14 cellular contexts compared by ENCODE assay signal in genomic region chr19:3478409-3479176, GRCh38. TPM values are rescaled to one million over a fixed set of nuclear protein-coding genes. Genes with fewer than 3 reads are reported as not detected.
A peak's percentile ranks its signal among the peaks of the same experiment; 100 is the strongest.
DNase-seq lines count a peak whose midpoint lies in the region; ATAC-seq, FAIRE-seq and TF ChIP-seq lines count a peak whose summit lies in the region.
"Had no signal": no experiment of that assay in that cellular context is flagged by ENCODE, and none has a peak within 500 bp of the region (broad histone marks: within the 10 kb centered on the region; RNA-seq: fewer than 3 reads in every experiment).

No MANE protein-coding gene starts in this region.

- H3K36me3 ChIP-seq in DOHH2 (ENCODE audit: control insufficient read depth, low read length) (no peaks in the 10 kb centered on the region), iPS-15b (ENCODE audit: control insufficient read depth, insufficient read depth, low read length) (no peaks in the 10 kb centered on the region)

- H3K9me3 Mint-ChIP-seq in T-cell, result no peaks in the 10 kb centered on the region

- peaks cover 12% of the 10 kb centered on the region for H3F3A ChIP-seq in DOHH2 (ENCODE audit: control insufficient read depth, insufficient read depth)

- no peaks in the 10 kb centered on the region for H3K27me3 ChIP-seq in DOHH2 (ENCODE audit: control insufficient read depth, low read length)
- peaks cover 8% of the 10 kb centered on the region for H3K27me3 ChIP-seq in iPS-15b (ENCODE audit: control insufficient read depth, insufficient read depth, low read length)

- no peak for TF ChIP-seq POLR2A in A549 (IDR thresholded peaks at IDR 0.05; ENCODE audit: low read length)

- 0 out of 6 replicates have a peak overlapping the region, but pooled peaks of 1 of the 2 experiments have one; percentile 21 for H3K27ac ChIP-seq in A549
- H3K27ac ChIP-seq in DOHH2 (ENCODE audit: low read depth, low read length), result no peak overlapping the region
- H3K27ac ChIP-seq: parathyroid adenoma had no signal

- H3K4me3 ChIP-seq in A549, result no peak overlapping the region
- peak overlapping the region; percentile 52 for H3K4me3 ChIP-seq in DOHH2 (ENCODE audit: low read length)
- H3K4me3 ChIP-seq in iPS-15b (ENCODE audit: low read depth, low read length), result peak overlapping the region; percentile 62
- H3K4me3 ChIP-seq: lung had no signal

- H3K4me1 ChIP-seq in A549 (peaks cover 8% of the 10 kb centered on the region; the same call in 2 of the 3 replicates), DOHH2 (ENCODE audit: control insufficient read depth, low read length) (peaks cover 42% of the 10 kb centered on the region), iPS-15b (ENCODE audit: control insufficient read depth, insufficient read depth, low read length) (peaks cover 2% of the 10 kb centered on the region)
- H3K4me1 ChIP-seq: parathyroid adenoma had no signal

- no peaks in the 10 kb centered on the region for H3K9me2 ChIP-seq in DOHH2 (replicated peaks; ENCODE audit: control insufficient read depth, low read length)

- H3K4me2 ChIP-seq in A549 (peak overlapping the region; percentile 64), DOHH2 (ENCODE audit: low read length) (peak overlapping the region; percentile 61)

- no peak overlapping the region for H3K9ac ChIP-seq in iPS-15b (ENCODE audit: low read depth, low read length)
- H3K9ac ChIP-seq: parathyroid adenoma had no signal

- H3K9me3 ChIP-seq in A549 (no peaks in the 10 kb centered on the region), DOHH2 (ENCODE audit: control insufficient read depth, insufficient read depth, low read length) (no peaks in the 10 kb centered on the region), iPS-15b (ENCODE audit: control insufficient read depth, insufficient read depth, low read length) (no peaks in the 10 kb centered on the region)

- no peaks in the 10 kb centered on the region for H4K20me1 ChIP-seq in DOHH2 (ENCODE audit: control insufficient read depth, insufficient read depth, low read depth, low read length)

- FAIRE-seq in A549 (lab: Jason Lieb, UNC), result no peak
- FAIRE-seq: frontal cortex had no signal

- TF ChIP-seq CTCF in A549 (IDR thresholded peaks at IDR 0.05) (no peak), DOHH2 (IDR thresholded peaks at IDR 0.05; ENCODE audit: low read depth, low read length, poor library complexity, severe bottlenecking) (no peak), GM10248 (IDR thresholded peaks at IDR 0.05; ENCODE audit: control extremely low read depth, extremely low read depth, low read depth, missing control alignments) (no peak)

- no peak for TF ChIP-seq EP300 in A549 (IDR thresholded peaks at IDR 0.05)

- peak overlapping the region; percentile 60 to 69 (median 60) for H3K4me3 Mint-ChIP-seq in T-cell

- peaks cover 0 to 1% of the 10 kb centered on the region in 2 donors for H3K27me3 Mint-ChIP-seq in T-cell

- peaks cover 9 to 23% (median 13%) of the 10 kb centered on the region in 3 donors for H3K4me1 Mint-ChIP-seq in T-cell

- CTCF ChIA-PET in A549 (lab: Yijun Ruan, JAX), result interaction anchor here (0.6 to 2.0 kb wide), 5 partner anchors 50 to 183 kb away, joined by 3 to 7 read pairs (median 4); no protein-coding TSS in a partner anchor
- CTCF ChIA-PET in T-cell (lab: Charles Lee), result interaction anchor here in 1 of 2 donors (0.5 to 1.0 kb wide), 4 partner anchors 20 to 986 kb away, joined by 3 to 5 read pairs (median 4); partner anchors contain the start of gene DOHH
- CTCF ChIA-PET in GM10248 (lab: Yijun Ruan, JAX), result interaction anchor here (0.8 to 1.8 kb wide), 5 partner anchors 8 to 174 kb away, joined by 3 to 10 read pairs (median 3); no protein-coding TSS in a partner anchor

- POLR2A ChIA-PET in A549 (lab: Yijun Ruan, JAX) (no interaction called here), T-cell (lab: Charles Lee) (no interaction called here), GM10248 (lab: Yijun Ruan, JAX) (interaction anchor here (0.6 kb wide), 1 partner anchor 599 kb away, joined by 4 read pairs; no protein-coding TSS in a partner anchor)

- ATAC-seq in A549 (peak in 1 of 2 experiments; percentile 4; a peak in 2 of 6 replicates), T-cell (replicated peaks in 1 of 4) (peak; percentile 10 to 50 (median 30))

- no peak for TF ChIP-seq RAD21 in A549 (conservative IDR thresholded peaks at IDR 0.05 in 1 of 2, IDR thresholded peaks at IDR 0.05 in 1 of 2)

- 45% methylated on average over 13 of the region's 27 CpGs for WGBS in A549 (ENCODE audit: missing lambda C conversion rate)

- H3K27ac Mint-ChIP-seq in T-cell, result peak overlapping the region in 1 of 2 donors; percentile 70

- DNase-seq in A549 (ENCODE audit: low read depth in 1 of 2, low spot score in 1 of 2), result no peak
- peak in 5 of 34 experiments; percentile 7 to 22 (median 16) for DNase-seq in T-cell
- DNase-seq in SIG-M5 treated with dmso at 0.1 percent for 504 hours (lab: John Stamatoyannopoulos, UW; ENCODE audit: unreplicated experiment), result no peak
- no peak for DNase-seq in stimulated activated CD4-positive, alpha-beta T cell treated with anti-CD3 and anti-CD28 coated beads, Interleukin-4, amount 100 ng/mL, for 4 hours
- no peak for DNase-seq in glomerular visceral epithelial cell (ENCODE audit: extremely low spot score)
- no peak for DNase-seq in GM10248 (ENCODE audit: extremely low spot score)
- DNase-seq: aorta, NCI-H1105, SHP77 had no signal

- H3K79me2 ChIP-seq in DOHH2 (ENCODE audit: control insufficient read depth, low read length), result no peaks in the 10 kb centered on the region
- H3K79me2 ChIP-seq: parathyroid adenoma had no signal

- no peaks in the 10 kb centered on the region for H3K36me3 Mint-ChIP-seq in T-cell

TF ChIP-seq in A549, 52 proteins besides CTCF, POLR2A, EP300 and RAD21 (continues in another document):
- TF ChIP-seq FOSL2 (IDR thresholded peaks at IDR 0.05), result no peak
- no peak for TF ChIP-seq FOSL2 (CRISPR knock-in tag; IDR thresholded peaks at IDR 0.05)
- TF ChIP-seq MYC (IDR thresholded peaks at IDR 0.05; ENCODE audit: borderline replicate concordance, low read length), result no peak
- TF ChIP-seq E2F6 (IDR thresholded peaks at IDR 0.05; ENCODE audit: borderline replicate concordance, low read depth), result no peak
- no peak for TF ChIP-seq POLR2AphosphoS2 (conservative IDR thresholded peaks at IDR 0.05; ENCODE audit: low read length)
- TF ChIP-seq TFCP2L1 (CRISPR knock-in tag; IDR thresholded peaks at IDR 0.05), result no peak
- no peak for TF ChIP-seq ATOH8 (CRISPR knock-in tag; IDR thresholded peaks at IDR 0.05; ENCODE audit: low read depth)
- no peak for TF ChIP-seq TP53 (CRISPR knock-in tag; IDR thresholded peaks at IDR 0.05)
- no peak for TF ChIP-seq CEBPB (IDR thresholded peaks at IDR 0.05)
- no peak for TF ChIP-seq PBX3 (IDR thresholded peaks at IDR 0.05)
- TF ChIP-seq SMC3 (IDR thresholded peaks at IDR 0.05), result no peak

RNA-seq across cellular contexts. Expression of gene SMIM24, which starts 1.7 kb away (rescaled TPM):
- 1.1 and 1.2 TPM in 2 replicates for polyA plus RNA-seq in A549 (2011; rRNA removed)
- polyA plus RNA-seq in A549 (2012; cell fraction: cytosol; rRNA removed), result 0.26 and 0.47 TPM in 2 replicates
- 0.14 TPM in 1 of 2 replicates, not detected in the other for polyA plus RNA-seq in A549 (2012; cell fraction: nucleus; rRNA removed)
- 0.62 to 1.0 TPM (median 0.67 TPM) in 3 replicates for polyA plus RNA-seq in A549 (2017; fragmentation: RNase III; extraction: RNeasy Plus Mini Kit Qiagen cat#74134 plus additional on column Dnase treatment)
- polyA minus RNA-seq in A549 (2011; rRNA and poly(A)+ RNA removed), result 0.44 and 1.4 TPM in 2 replicates
- 1 to 10 TPM in 1 of 5 donors, under 1 TPM in 3, not detected in 1; 0.33 to 1.3 (median 0.78) TPM for total RNA-seq in T-cell
- total RNA-seq: aorta, frontal cortex had no signal

RNA-seq across cellular contexts. Expression of gene SMIM44, which starts 4.6 kb away (rescaled TPM):
- polyA plus RNA-seq in A549 (2011; rRNA removed) (not detected in 2 replicates), A549 (2017; fragmentation: RNase III; extraction: RNeasy Plus Mini Kit Qiagen cat#74134 plus additional on column Dnase treatment) (not detected in 3 replicates)
- polyA plus RNA-seq in A549 (2012; cell fraction: cytosol; rRNA removed), result not detected in 2 replicates
- not detected in 2 replicates for polyA plus RNA-seq in A549 (2012; cell fraction: nucleus; rRNA removed)
- polyA minus RNA-seq in A549 (2011; rRNA and poly(A)+ RNA removed), result not detected in 2 replicates
- total RNA-seq in T-cell, result not detected
- total RNA-seq: aorta, frontal cortex, lung had no signal
- polyA plus RNA-seq: aorta, lung had no signal

RNA-seq across cellular contexts. Expression of gene DOHH, which starts 21.9 kb away (rescaled TPM):
- polyA plus RNA-seq in A549 (2011; rRNA removed), result 3.3 and 4.6 TPM in 2 replicates
- 14.9 and 17.8 TPM in 2 replicates for polyA plus RNA-seq in A549 (2012; cell fraction: cytosol; rRNA removed)
- 19.2 and 29.3 TPM in 2 replicates for polyA plus RNA-seq in A549 (2012; cell fraction: nucleus; rRNA removed)
- polyA plus RNA-seq in A549 (2017; fragmentation: RNase III; extraction: RNeasy Plus Mini Kit Qiagen cat#74134 plus additional on column Dnase treatment), result 12.1 to 14.2 TPM (median 13.3 TPM) in 3 replicates
- 1.1 and 2.2 TPM in 2 replicates for polyA minus RNA-seq in A549 (2011; rRNA and poly(A)+ RNA removed)
- 10 to 100 TPM in 3 of 5 donors, 1 to 10 TPM in 2; 5.0 to 12.3 (median 11.1) TPM for total RNA-seq in T-cell

RNA-seq across cellular contexts. Expression of gene FZR1, which starts 27.5 kb away (rescaled TPM):
- polyA plus RNA-seq in A549 (2011; rRNA removed), result 13.9 and 14.4 TPM in 2 replicates
- polyA plus RNA-seq in A549 (2012; cell fraction: cytosol; rRNA removed), result 30.1 and 34.7 TPM in 2 replicates
- 67.4 and 92.3 TPM in 2 replicates for polyA plus RNA-seq in A549 (2012; cell fraction: nucleus; rRNA removed)
- polyA plus RNA-seq in A549 (2017; fragmentation: RNase III; extraction: RNeasy Plus Mini Kit Qiagen cat#74134 plus additional on column Dnase treatment), result 15.5 to 19.1 TPM (median 18.1 TPM) in 3 replicates
- polyA minus RNA-seq in A549 (2011; rRNA and poly(A)+ RNA removed), result 13.8 and 22.6 TPM in 2 replicates
- 10 to 100 TPM; 74.0 to 85.6 (median 77.8) TPM for total RNA-seq in T-cell
